ENCODE assay signal across 8 cellular contexts in the genomic region with DNA sequence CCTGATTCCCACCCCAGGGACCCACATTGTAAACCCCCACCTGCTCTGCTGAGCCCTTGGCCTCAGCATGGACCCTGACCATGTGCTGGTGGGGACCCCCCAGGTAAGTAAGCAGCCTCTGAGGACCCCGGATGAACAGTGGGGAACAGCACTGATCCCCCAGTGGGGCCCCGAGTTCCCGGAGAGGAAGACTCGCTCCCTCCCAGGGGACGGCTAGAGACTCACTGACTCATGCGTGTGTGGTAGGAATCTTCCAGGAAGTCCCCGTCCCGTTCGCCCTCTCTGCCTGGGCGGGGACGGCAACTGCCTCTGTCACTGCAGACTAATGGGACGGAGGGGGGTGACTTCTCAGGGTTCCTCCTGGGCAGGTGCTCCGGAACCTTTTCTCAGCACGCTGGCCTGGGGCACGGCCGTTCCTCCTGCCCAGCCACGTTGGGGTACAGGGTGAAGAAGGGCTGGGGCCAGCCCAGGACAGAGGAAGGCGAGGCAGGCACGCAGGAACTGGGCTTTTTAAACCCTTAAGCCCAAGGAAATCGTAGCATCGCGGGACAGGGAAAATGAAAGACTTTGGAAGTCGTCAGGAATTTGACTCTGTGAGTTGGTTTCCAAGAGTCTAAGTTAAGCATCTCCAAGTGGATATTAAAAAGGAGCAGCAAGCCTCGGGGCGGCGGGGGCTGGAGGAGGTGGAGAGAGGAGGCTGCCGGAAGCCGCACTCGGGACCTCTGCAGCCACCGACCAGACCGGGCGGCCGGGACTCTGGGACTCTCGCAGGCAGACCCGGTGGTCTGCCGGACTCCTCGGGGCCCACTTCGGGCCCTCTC.
DNase-seq lines count a peak whose midpoint lies in the region; ATAC-seq and TF ChIP-seq lines count a peak whose summit lies in the region.

No MANE protein-coding gene starts in this region.

- DNase-seq in ACHN: peak; percentile 89
- peak; percentile 43 for DNase-seq in activated effector memory CD4-positive, alpha-beta T cell treated with Interleukin-2 at 50 U/mL for 16 hours
- peak; percentile 45 for DNase-seq in germinal center (ENCODE audit: low spot score)
- peak; percentile 91 to 92 for DNase-seq in psoas muscle

- H3K36me3 ChIP-seq in OCI-LY1 (ENCODE audit: insufficient read depth, low read length): no peaks in the 10 kb centered on the region
- H3K36me3 ChIP-seq in psoas muscle (ENCODE audit: insufficient read depth in 1 of 2, low read depth in 1 of 2): no peaks in the 10 kb centered on the region

- H3K27me3 ChIP-seq in OCI-LY1 (ENCODE audit: insufficient read depth, low read length): peaks cover 18% of the 10 kb centered on the region; the same call in 1 of the 2 replicates
- no peaks in the 10 kb centered on the region for H3K27me3 ChIP-seq in psoas muscle (ENCODE audit: insufficient read depth in 3 of 3, low read length in 2 of 3)

- H3K9ac ChIP-seq in OCI-LY1 (ENCODE audit: low read length): peak overlapping the region; percentile 59

- H2AFZ ChIP-seq in OCI-LY1 (ENCODE audit: low read length): no peak overlapping the region

- intact Hi-C loops in psoas muscle (cut with DNase I): loop anchor here in 1 of 2 donors (5.0 kb wide), 1 partner anchor 32 kb away; no protein-coding TSS in a partner anchor

- H3K9me3 ChIP-seq in OCI-LY1 (ENCODE audit: low read length) (no peaks in the 10 kb centered on the region), psoas muscle (no peaks in the 10 kb centered on the region)

- no peaks in the 10 kb centered on the region for H4K20me1 ChIP-seq in OCI-LY1 (ENCODE audit: insufficient read depth, low read length)

- 24 to 42% (median 27%) methylated on average over 38 of the region's 38 CpGs for WGBS in psoas muscle, 3 donors

- H3K4me1 ChIP-seq in OCI-LY1 (ENCODE audit: insufficient read depth, low read length, severe bottlenecking) (peaks cover 65% of the 10 kb centered on the region), psoas muscle (peaks cover 47% of the 10 kb centered on the region)

- H3K4me2 ChIP-seq in OCI-LY1 (ENCODE audit: low read length): peak overlapping the region; percentile 55; the same call in 1 of the 2 replicates

- ATAC-seq in GM19452 (IDR thresholded peaks at IDR 0.05; ENCODE audit: unreplicated experiment) (peak; percentile 36), psoas muscle (peak; percentile 76 to 81 (median 80)), HG03565 (IDR thresholded peaks at IDR 0.05; ENCODE audit: unreplicated experiment) (no peak), HG03469 (IDR thresholded peaks at IDR 0.05; ENCODE audit: unreplicated experiment) (no peak)

- H3K27ac ChIP-seq in OCI-LY1 (ENCODE audit: low read depth, low read length, poor library complexity, severe bottlenecking): peak overlapping the region; percentile 76
- H3K27ac ChIP-seq in psoas muscle: peak overlapping the region; percentile 81

- no peak for TF ChIP-seq CTCF in OCI-LY1 (IDR thresholded peaks at IDR 0.05; ENCODE audit: low read length)
- TF ChIP-seq CTCF in psoas muscle (IDR thresholded peaks at IDR 0.05): no peak

- no peaks in the 10 kb centered on the region for H3F3A ChIP-seq in OCI-LY1 (ENCODE audit: insufficient read depth, low read length)

- no peaks in the 10 kb centered on the region for H3K9me2 ChIP-seq in OCI-LY1 (ENCODE audit: low read depth, low read length)

- peak overlapping the region; percentile 54 for H3K4me3 ChIP-seq in OCI-LY1 (ENCODE audit: low read depth, low read length, poor library complexity, severe bottlenecking)
- H3K4me3 ChIP-seq in psoas muscle: peak overlapping the region; percentile 66

- in situ Hi-C loops in ACHN (cut with HindIII; ENCODE audit: low pct_ligation_motif_present, low pct_unique_long_range_greater_than_20kb, low sequenced_read_pairs): no loop called here

- H3K79me2 ChIP-seq in OCI-LY1 (ENCODE audit: insufficient read depth, low read length): no peaks in the 10 kb centered on the region

Comparison
In these comparisons a context has a peak if more than half of its experiments do, and no peak if none do; other contexts are left out.
1. ATAC-seq: peak in GM19452 (single experiment) and psoas muscle (4 of 4); none in HG03565 (single experiment) and HG03469 (single experiment).
2. Peak in every context shown above with its lines, with median percentiles within 50 percentile points of each other: DNase-seq.